1 cellular context compared by ENCODE assay signal in genomic region chr10:101694674-101695403, GRCh38.
TF ChIP-seq lines count a peak whose summit lies in the region.

A gene with protein sequence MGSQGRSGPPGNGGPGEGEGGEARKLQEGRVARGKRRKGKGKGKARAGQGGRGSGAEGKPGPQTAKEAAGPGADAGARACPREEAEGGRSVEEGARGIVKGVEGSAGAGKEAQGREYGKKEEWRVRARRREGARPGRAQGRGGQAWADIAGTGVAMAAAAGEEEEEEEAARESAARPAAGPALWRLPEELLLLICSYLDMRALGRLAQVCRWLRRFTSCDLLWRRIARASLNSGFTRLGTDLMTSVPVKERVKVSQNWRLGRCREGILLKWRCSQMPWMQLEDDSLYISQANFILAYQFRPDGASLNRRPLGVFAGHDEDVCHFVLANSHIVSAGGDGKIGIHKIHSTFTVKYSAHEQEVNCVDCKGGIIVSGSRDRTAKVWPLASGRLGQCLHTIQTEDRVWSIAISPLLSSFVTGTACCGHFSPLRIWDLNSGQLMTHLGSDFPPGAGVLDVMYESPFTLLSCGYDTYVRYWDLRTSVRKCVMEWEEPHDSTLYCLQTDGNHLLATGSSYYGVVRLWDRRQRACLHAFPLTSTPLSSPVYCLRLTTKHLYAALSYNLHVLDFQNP (minus strand): TSS chr10:101695170. CDS start chr10:101695105, 65 bp downstream.

TF ChIP-seq in GM12878, 131 proteins besides CTCF, POLR2A, EP300 and RAD21 (continued from another document and continues in another):
- TF ChIP-seq ZBTB40 (IDR thresholded peaks at IDR 0.05; ENCODE audit: borderline replicate concordance) (no peak), TCF3 (IDR thresholded peaks at IDR 0.05; ENCODE audit: borderline replicate concordance, insufficient read depth, low read depth, low read length) (peak; percentile 84), DPF2 (IDR thresholded peaks at IDR 0.05) (no peak), MTA2 (IDR thresholded peaks at IDR 0.05; ENCODE audit: low read depth) (no peak), NFXL1 (IDR thresholded peaks at IDR 0.05; ENCODE audit: borderline replicate concordance) (no peak), YBX1 (IDR thresholded peaks at IDR 0.05) (no peak), CREM (IDR thresholded peaks at IDR 0.05; ENCODE audit: low read depth) (no peak), EZH2 (IDR thresholded peaks at IDR 0.05; ENCODE audit: borderline replicate concordance, control insufficient read depth, low read depth, low read length) (no peak), ZNF217 (IDR thresholded peaks at IDR 0.05) (no peak), NFIC (IDR thresholded peaks at IDR 0.05; ENCODE audit: low read depth, low read length) (no peak), RBBP5 (conservative IDR thresholded peaks at IDR 0.05) (no peak), ZNF207 (IDR thresholded peaks at IDR 0.05; ENCODE audit: borderline replicate concordance) (no peak), NFYA (IDR thresholded peaks at IDR 0.05; ENCODE audit: borderline replicate concordance, low read depth, low read length) (no peak), ZNF622 (IDR thresholded peaks at IDR 0.05) (no peak), LARP7 (IDR thresholded peaks at IDR 0.05) (peak; percentile 78; the same call in 1 of the 2 replicates), KLF5 (IDR thresholded peaks at IDR 0.05; ENCODE audit: partially characterized antibody) (no peak), CBFB (IDR thresholded peaks at IDR 0.05; ENCODE audit: low read depth) (no peak), TBL1XR1 (IDR thresholded peaks at IDR 0.05; ENCODE audit: low read depth, low read length) (no peak), PKNOX1 (IDR thresholded peaks at IDR 0.05) (no peak; the same call in 1 of the 2 replicates), TCF7 (IDR thresholded peaks at IDR 0.05; ENCODE audit: borderline replicate concordance) (no peak), PML (IDR thresholded peaks at IDR 0.05; ENCODE audit: low read length) (no peak), JUNB (IDR thresholded peaks at IDR 0.05) (no peak), ZNF687 (IDR thresholded peaks at IDR 0.05) (peak; percentile 82), ESRRA (IDR thresholded peaks at IDR 0.05; ENCODE audit: low read length) (no peak), MAX (IDR thresholded peaks at IDR 0.05; ENCODE audit: low read depth, low read length) (peak; percentile 66), BMI1 (IDR thresholded peaks at IDR 0.05; ENCODE audit: borderline replicate concordance) (no peak), MEF2B (IDR thresholded peaks at IDR 0.05; ENCODE audit: partially characterized antibody, poor library complexity, severe bottlenecking) (no peak), BCL3 (IDR thresholded peaks at IDR 0.05; ENCODE audit: borderline replicate concordance, insufficient read depth, low read depth, low read length, poor library complexity, severe bottlenecking) (no peak), SRF (IDR thresholded peaks at IDR 0.05; ENCODE audit: low read depth in 2 of 2, low read length in 2 of 2) (no peak), TCF12 (IDR thresholded peaks at IDR 0.05; ENCODE audit: low read depth, low read length) (peak; percentile 79; the same call in 1 of the 2 replicates), HCFC1 (IDR thresholded peaks at IDR 0.05; ENCODE audit: low read length) (no peak), POLR2AphosphoS5 (IDR thresholded peaks at IDR 0.05; ENCODE audit: low read length) (peak; percentile 69), KDM1A (IDR thresholded peaks at IDR 0.05; ENCODE audit: borderline replicate concordance) (no peak), EGR1 (IDR thresholded peaks at IDR 0.05; ENCODE audit: borderline replicate concordance in 1 of 2, low read depth in 2 of 2, low read length in 2 of 2) (peak in 1 of 2 experiments; percentile 96; a peak in 2 of 3 replicates)
- TF ChIP-seq, protein P1, sequence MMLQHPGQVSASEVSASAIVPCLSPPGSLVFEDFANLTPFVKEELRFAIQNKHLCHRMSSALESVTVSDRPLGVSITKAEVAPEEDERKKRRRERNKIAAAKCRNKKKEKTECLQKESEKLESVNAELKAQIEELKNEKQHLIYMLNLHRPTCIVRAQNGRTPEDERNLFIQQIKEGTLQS (IDR thresholded peaks at IDR 0.05; ENCODE audit: borderline replicate concordance, extremely low read depth, low read depth, low read length), result peak; percentile 58; the same call in 1 of the 2 replicates
- TF ChIP-seq, protein P2, sequence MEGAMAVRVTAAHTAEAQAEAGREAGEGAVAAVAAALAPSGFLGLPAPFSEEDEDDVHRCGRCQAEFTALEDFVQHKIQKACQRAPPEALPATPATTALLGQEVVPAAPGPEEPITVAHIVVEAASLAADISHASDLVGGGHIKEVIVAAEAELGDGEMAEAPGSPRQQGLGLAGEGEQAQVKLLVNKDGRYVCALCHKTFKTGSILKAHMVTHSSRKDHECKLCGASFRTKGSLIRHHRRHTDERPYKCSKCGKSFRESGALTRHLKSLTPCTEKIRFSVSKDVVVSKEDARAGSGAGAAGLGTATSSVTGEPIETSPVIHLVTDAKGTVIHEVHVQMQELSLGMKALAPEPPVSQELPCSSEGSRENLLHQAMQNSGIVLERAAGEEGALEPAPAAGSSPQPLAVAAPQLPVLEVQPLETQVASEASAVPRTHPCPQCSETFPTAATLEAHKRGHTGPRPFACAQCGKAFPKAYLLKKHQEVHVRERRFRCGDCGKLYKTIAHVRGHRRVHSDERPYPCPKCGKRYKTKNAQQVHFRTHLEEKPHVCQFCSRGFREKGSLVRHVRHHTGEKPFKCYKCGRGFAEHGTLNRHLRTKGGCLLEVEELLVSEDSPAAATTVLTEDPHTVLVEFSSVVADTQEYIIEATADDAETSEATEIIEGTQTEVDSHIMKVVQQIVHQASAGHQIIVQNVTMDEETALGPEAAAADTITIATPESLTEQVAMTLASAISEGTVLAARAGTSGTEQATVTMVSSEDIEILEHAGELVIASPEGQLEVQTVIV (IDR thresholded peaks at IDR 0.05; ENCODE audit: borderline replicate concordance, partially characterized antibody), result peak; percentile 59
- TF ChIP-seq, protein P3, sequence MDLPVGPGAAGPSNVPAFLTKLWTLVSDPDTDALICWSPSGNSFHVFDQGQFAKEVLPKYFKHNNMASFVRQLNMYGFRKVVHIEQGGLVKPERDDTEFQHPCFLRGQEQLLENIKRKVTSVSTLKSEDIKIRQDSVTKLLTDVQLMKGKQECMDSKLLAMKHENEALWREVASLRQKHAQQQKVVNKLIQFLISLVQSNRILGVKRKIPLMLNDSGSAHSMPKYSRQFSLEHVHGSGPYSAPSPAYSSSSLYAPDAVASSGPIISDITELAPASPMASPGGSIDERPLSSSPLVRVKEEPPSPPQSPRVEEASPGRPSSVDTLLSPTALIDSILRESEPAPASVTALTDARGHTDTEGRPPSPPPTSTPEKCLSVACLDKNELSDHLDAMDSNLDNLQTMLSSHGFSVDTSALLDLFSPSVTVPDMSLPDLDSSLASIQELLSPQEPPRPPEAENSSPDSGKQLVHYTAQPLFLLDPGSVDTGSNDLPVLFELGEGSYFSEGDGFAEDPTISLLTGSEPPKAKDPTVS (IDR thresholded peaks at IDR 0.05; ENCODE audit: low read depth, low read length), result no peak
- TF ChIP-seq, protein P4, sequence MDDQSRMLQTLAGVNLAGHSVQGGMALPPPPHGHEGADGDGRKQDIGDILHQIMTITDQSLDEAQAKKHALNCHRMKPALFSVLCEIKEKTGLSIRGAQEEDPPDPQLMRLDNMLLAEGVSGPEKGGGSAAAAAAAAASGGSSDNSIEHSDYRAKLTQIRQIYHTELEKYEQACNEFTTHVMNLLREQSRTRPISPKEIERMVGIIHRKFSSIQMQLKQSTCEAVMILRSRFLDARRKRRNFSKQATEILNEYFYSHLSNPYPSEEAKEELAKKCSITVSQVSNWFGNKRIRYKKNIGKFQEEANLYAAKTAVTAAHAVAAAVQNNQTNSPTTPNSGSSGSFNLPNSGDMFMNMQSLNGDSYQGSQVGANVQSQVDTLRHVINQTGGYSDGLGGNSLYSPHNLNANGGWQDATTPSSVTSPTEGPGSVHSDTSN (IDR thresholded peaks at IDR 0.05; ENCODE audit: insufficient replicate concordance, low read depth, low read length), result no peak
